In the genomic region with DNA sequence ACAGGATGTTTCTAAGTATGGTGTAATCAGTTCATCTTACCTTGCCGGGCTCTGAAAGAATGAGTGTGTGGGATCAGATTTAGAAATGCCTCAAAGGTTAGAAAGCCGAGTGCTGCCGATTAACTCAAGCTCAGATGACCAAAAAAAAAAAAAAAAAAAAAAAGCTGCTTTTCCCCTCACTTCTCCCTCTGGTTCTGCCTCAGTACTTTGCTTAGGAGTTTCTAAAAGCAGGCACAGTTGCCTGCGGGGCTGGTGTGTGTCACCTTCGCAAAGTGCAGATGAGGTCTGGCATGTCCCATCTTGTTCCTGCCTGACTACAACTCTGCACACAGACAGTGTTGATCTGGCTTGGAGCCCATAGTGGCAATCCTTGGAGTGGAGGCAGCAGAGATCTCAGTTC, we compare ENCODE assay signal across 13 cellular contexts. TPM values are rescaled to one million over a fixed set of nuclear protein-coding genes. Genes with fewer than 3 reads are reported as not detected.
DNase-seq lines count a peak whose midpoint lies in the region; ATAC-seq and TF ChIP-seq lines count a peak whose summit lies in the region.
"Had no signal": no experiment of that assay in that cellular context is flagged by ENCODE, and none has a peak within 500 bp of the region (broad histone marks: within the 10 kb centered on the region; RNA-seq: fewer than 3 reads in every experiment).

No MANE protein-coding gene starts in this region.

- intact Hi-C loops in left cardiac atrium (cut with DNase I) (no loop called here), ascending aorta (cut with DNase I) (no loop called here)

- H3K27ac ChIP-seq in VCaP (peak overlapping the region; percentile 42; the same call in 1 of the 2 replicates), ascending aorta (no peak overlapping the region)

- peak overlapping the region; percentile 59 for H3K4me3 ChIP-seq in retinal pigment epithelial cell (ENCODE audit: low read length)
- H3K4me3 ChIP-seq in ascending aorta = no peak overlapping the region
- no peak overlapping the region for H3K4me3 ChIP-seq in BE2C (ENCODE audit: low read depth, low read length)
- H3K4me3 ChIP-seq: ovary had no signal

- H3K27me3 ChIP-seq in ascending aorta = no peaks in the 10 kb centered on the region
- H3K27me3 ChIP-seq in BE2C = no peaks in the 10 kb centered on the region
- H3K27me3 ChIP-seq: ovary had no signal

- H3K4me1 ChIP-seq in ascending aorta (peaks cover 0 to 4% of the 10 kb centered on the region in 2 donors), BE2C (no peaks in the 10 kb centered on the region)

- DNase-seq in left cardiac atrium (peak; percentile 50), retinal pigment epithelial cell (ENCODE audit: low read depth) (peak; percentile 64), ascending aorta (ENCODE audit: low spot score in 2 of 2) (no peak), BE2C (no peak), NCI-H146 (lab: John Stamatoyannopoulos, UW) (no peak)
- DNase-seq: activated effector memory CD4-positive, alpha-beta T cell treated with anti-CD3 and anti-CD28 coated beads, Interleukin-2, amount 50 U/mL, for 16 hours; Calu3; NCI-H1417 treated with DMSO at 0.1 percent for 48 hours had no signal

- H3K36me3 ChIP-seq in ascending aorta (no peaks in the 10 kb centered on the region), BE2C (no peaks in the 10 kb centered on the region)
- H3K36me3 ChIP-seq: ovary had no signal

- no peak for TF ChIP-seq CTCF in VCaP (conservative IDR thresholded peaks at IDR 0.05)
- TF ChIP-seq CTCF in retinal pigment epithelial cell (conservative IDR thresholded peaks at IDR 0.05; ENCODE audit: low read depth, low read length) = no peak
- no peak for TF ChIP-seq CTCF in ascending aorta (IDR thresholded peaks at IDR 0.05)
- no peak for TF ChIP-seq CTCF in BE2C (IDR thresholded peaks at IDR 0.05; ENCODE audit: low read depth, low read length)

- no peaks in the 10 kb centered on the region for H3K9me3 ChIP-seq in ascending aorta
- no peaks in the 10 kb centered on the region for H3K9me3 ChIP-seq in BE2C
- H3K9me3 ChIP-seq: ovary had no signal

- peak; percentile 34 for ATAC-seq in HG02885 (IDR thresholded peaks at IDR 0.05; ENCODE audit: poor library complexity, unreplicated experiment)
- ATAC-seq in left cardiac atrium = peak; percentile 72 to 83
- no peak for ATAC-seq in HG03432 (IDR thresholded peaks at IDR 0.05; ENCODE audit: unreplicated experiment)
- ATAC-seq: Panc1 had no signal

RNA-seq across cellular contexts. Expression of gene KIAA1217, which starts 47.0 kb away (rescaled TPM):
- total RNA-seq in left cardiac atrium = 10 to 100 TPM; 19.5 to 32.6 TPM
- total RNA-seq in ascending aorta = 13.0 TPM
- 0.43 TPM for polyA plus RNA-seq in BE2C (2012; ENCODE audit: insufficient read depth, insufficient read length, low read depth)

Comparison
In these comparisons a context has a peak if more than half of its experiments do, and no peak if none do; other contexts are left out.
1. DNase-seq: peak in left cardiac atrium (single experiment) and retinal pigment epithelial cell (single experiment); none in ascending aorta (0 of 2), BE2C (single experiment) and NCI-H146 (single experiment).